Comparison of ENCODE assay signal across 31 cellular contexts in the genomic region with DNA sequence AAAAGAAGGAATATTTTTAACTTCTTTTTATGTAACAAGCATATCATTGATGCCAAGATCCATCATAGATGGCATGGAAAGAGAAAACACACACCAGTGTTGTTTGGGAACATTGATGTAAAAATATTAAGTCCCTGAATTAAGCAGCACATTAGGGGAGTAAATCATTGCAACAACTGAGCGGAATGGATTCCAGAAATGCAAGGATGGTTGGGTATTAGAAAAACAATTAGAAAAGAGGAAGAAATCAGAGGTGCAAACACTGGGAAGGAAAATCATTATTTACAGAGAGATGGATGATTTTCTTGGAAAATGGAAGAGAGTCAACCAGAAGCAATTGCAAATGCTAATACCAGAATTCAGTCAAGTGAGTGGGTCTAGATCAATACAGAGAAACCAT. TPM values are rescaled to one million over a fixed set of nuclear protein-coding genes. Genes with fewer than 3 reads are reported as not detected.
"Had no signal": no experiment of that assay in that cellular context is flagged by ENCODE, and none has a peak within 500 bp of the region (broad histone marks: within the 10 kb centered on the region; RNA-seq: fewer than 3 reads in every experiment).

No MANE protein-coding gene starts in this region.

- H3K27ac ChIP-seq: colonic mucosa, coronary artery, dorsolateral prefrontal cortex, epithelial cell of prostate, esophagus muscularis mucosa, esophagus squamous epithelium, foreskin keratinocyte, gastrocnemius medialis, gastroesophageal sphincter, heart left ventricle, heart right ventricle, hepatocyte had no signal

- H3K27ac Mint-ChIP-seq: dendritic cell treated with granulocyte-macrophage colony-stimulating factor and Interleukin-4, amounts not matched to agents 40 ng/mL and 50 ng/mL, for 4 days; effector memory CD8-positive, alpha-beta T cell; endodermal cell had no signal

- H2AFZ ChIP-seq: hepatocyte had no signal

- DNase-seq: colonic mucosa; cortex of kidney; dorsolateral prefrontal cortex; effector CD4-positive, alpha-beta T cell; effector CD8-positive, alpha-beta T cell; effector memory CD4-positive, alpha-beta T cell; effector memory CD8-positive, alpha-beta T cell; endodermal cell; erythroblast; esophagus squamous epithelium; foreskin fibroblast; foreskin keratinocyte; foreskin melanocyte; gastrocnemius medialis; glutamatergic neuron; heart left ventricle; heart right ventricle had no signal

- H3K36me3 ChIP-seq: colonic mucosa, esophagus muscularis mucosa, esophagus squamous epithelium, gastrocnemius medialis, heart left ventricle, heart right ventricle had no signal

- H3K79me2 ChIP-seq: hepatocyte had no signal

- FAIRE-seq: colon, endometrium, endothelial cell of umbilical vein, frontal cortex had no signal

- H3K9me3 ChIP-seq: colonic mucosa, esophagus squamous epithelium, gastrocnemius medialis had no signal

- H3K27me3 ChIP-seq: colonic mucosa, dorsolateral prefrontal cortex, esophagus muscularis mucosa, gastrocnemius medialis, gastroesophageal sphincter, heart left ventricle, heart right ventricle, hepatocyte had no signal

- H3K4me2 ChIP-seq: hepatocyte had no signal

- H3K4me3 ChIP-seq: colonic mucosa, coronary artery, dorsolateral prefrontal cortex, esophagus muscularis mucosa, esophagus squamous epithelium, gastrocnemius medialis, gastroesophageal sphincter, heart left ventricle, heart right ventricle, hepatocyte had no signal

- ATAC-seq: effector memory CD8-positive, alpha-beta T cell; esophagus mucosa; foreskin keratinocyte; gastrocnemius medialis; gastroesophageal sphincter; heart left ventricle; heart right ventricle had no signal

- H3K4me1 ChIP-seq: colonic mucosa had no signal

- H3K4me1 Mint-ChIP-seq: endodermal cell had no signal

- H3K4me3 Mint-ChIP-seq: dendritic cell treated with granulocyte-macrophage colony-stimulating factor and Interleukin-4, amounts not matched to agents 40 ng/mL and 50 ng/mL, for 4 days; effector memory CD8-positive, alpha-beta T cell; endodermal cell had no signal

RNA-seq across cellular contexts. Expression of a gene that starts 8.1 kb away (rescaled TPM):
- total RNA-seq: dermis microvascular lymphatic vessel endothelial cell, endothelial cell of umbilical vein, epithelial cell of proximal tubule, foreskin keratinocyte, glomerular endothelial cell had no signal
- polyA plus RNA-seq: foreskin keratinocyte had no signal
